Comparison of ENCODE assay signal across 15 cellular contexts in the genomic region with DNA sequence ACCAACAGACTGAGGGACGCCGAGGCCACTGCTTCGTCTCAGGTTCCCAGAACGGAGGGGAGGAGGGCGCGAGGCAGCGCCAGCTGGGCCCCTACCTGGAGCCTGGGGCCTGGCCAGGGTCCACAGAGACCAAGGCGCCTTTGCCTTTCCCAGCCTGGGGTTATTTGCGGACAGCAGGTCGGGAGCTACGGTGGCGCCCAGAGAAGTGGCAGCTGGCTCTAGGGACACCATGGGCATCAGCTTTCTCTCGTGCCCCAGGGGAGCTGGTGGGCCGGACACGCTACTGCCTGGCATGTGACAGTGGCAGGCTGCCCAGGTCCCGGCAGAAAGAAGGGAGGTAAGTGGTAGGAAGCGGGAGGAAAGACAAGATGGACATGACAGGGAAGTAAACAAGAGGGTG. TPM values are rescaled to one million over a fixed set of nuclear protein-coding genes. Genes with fewer than 3 reads are reported as not detected.
A peak's percentile ranks its signal among the peaks of the same experiment; 100 is the strongest.
DNase-seq lines count a peak whose midpoint lies in the region; ATAC-seq and TF ChIP-seq lines count a peak whose summit lies in the region.
"Had no signal": no experiment of that assay in that cellular context is flagged by ENCODE, and none has a peak within 500 bp of the region (broad histone marks: within the 10 kb centered on the region; RNA-seq: fewer than 3 reads in every experiment).

No MANE protein-coding gene starts in this region.

- POLR2A ChIA-PET in RWPE1 (lab: Yijun Ruan, JAX; ENCODE audit: low non-redundant PET), result no interaction called here

- intact Hi-C loops in right cardiac atrium (cut with DNase I), result no loop called here

- no peaks in the 10 kb centered on the region for H3K9me3 ChIP-seq in right cardiac atrium (ENCODE audit: control insufficient read depth, low read length)
- H3K9me3 ChIP-seq: esophagus muscularis mucosa, left lung, sigmoid colon had no signal

- WGBS in right cardiac atrium, result 59% methylated on average over 17 of the region's 17 CpGs

- H3K4me3 ChIP-seq in right cardiac atrium (ENCODE audit: low read length), result no peak overlapping the region
- H3K4me3 ChIP-seq: esophagus muscularis mucosa, left lung, sigmoid colon had no signal

- peaks cover 17% of the 10 kb centered on the region for H3K4me1 ChIP-seq in right cardiac atrium (ENCODE audit: control insufficient read depth, insufficient read depth, low read length)

- no peak for TF ChIP-seq CTCF in RWPE1 (conservative IDR thresholded peaks at IDR 0.05; ENCODE audit: low read depth)

- peak; percentile 52 to 70 for ATAC-seq in right cardiac atrium
- ATAC-seq in HG02870 (IDR thresholded peaks at IDR 0.05; ENCODE audit: unreplicated experiment), result no peak
- ATAC-seq: left lung; naive thymus-derived CD4-positive, alpha-beta T cell had no signal

- CTCF ChIA-PET in RWPE1 (lab: Yijun Ruan, JAX), result no interaction called here

- 0 out of 2 replicates have a peak overlapping the region, but pooled peaks have one; percentile 9 for H3K27ac ChIP-seq in RWPE1
- peak overlapping the region; percentile 43 for H3K27ac ChIP-seq in right cardiac atrium (ENCODE audit: low read length)
- peak overlapping the region; percentile 37 for H3K27ac ChIP-seq in temporal lobe (ENCODE audit: low read depth, low read length)
- H3K27ac ChIP-seq: left lung, sigmoid colon had no signal

- DNase-seq in NCI-H2029 treated with DMSO at 0.1 percent for 48 hours (lab: John Stamatoyannopoulos, UW) (peak; percentile 81), RWPE1 (ENCODE audit: low spot score) (no peak), right cardiac atrium (peak; percentile 65 to 90 (median 85)), AG08395 (ENCODE audit: low spot score) (no peak), AG08396 (ENCODE audit: low spot score) (no peak)
- DNase-seq: CD4-positive, alpha-beta memory T cell; hippocampal formation; NCI-H510A treated with DMSO at 0.1 percent for 48 hours; sigmoid colon; stimulated activated naive CD4-positive, alpha-beta T cell had no signal

- H3K27me3 ChIP-seq in right cardiac atrium (ENCODE audit: control insufficient read depth, insufficient read depth), result no peaks in the 10 kb centered on the region
- H3K27me3 ChIP-seq: esophagus muscularis mucosa, left lung, sigmoid colon had no signal

RNA-seq across cellular contexts. Expression of a gene that starts 19.0 kb away (rescaled TPM):
- 100 to 1,000 TPM; 119 to 131 (median 125) TPM for total RNA-seq in right cardiac atrium
- 94.9 TPM for polyA plus RNA-seq in right cardiac atrium
- 36.9 TPM for total RNA-seq in temporal lobe

RNA-seq across cellular contexts. Expression of a gene that starts 39.6 kb away (rescaled TPM):
- total RNA-seq in right cardiac atrium (under 1 TPM; 0.23 to 0.41 (median 0.30) TPM), temporal lobe (0.49 TPM)
- 0.25 TPM for polyA plus RNA-seq in right cardiac atrium
- total RNA-seq: sigmoid colon had no signal
- polyA plus RNA-seq: CD4-positive, alpha-beta memory T cell; naive thymus-derived CD4-positive, alpha-beta T cell had no signal

RNA-seq across cellular contexts. Expression of a gene that starts 47.9 kb away (rescaled TPM):
- total RNA-seq in right cardiac atrium (not detected), temporal lobe (32.0 TPM)
- 0.11 TPM for polyA plus RNA-seq in right cardiac atrium
- total RNA-seq: CD4-positive, alpha-beta memory T cell; esophagus muscularis mucosa; left lung; naive thymus-derived CD4-positive, alpha-beta T cell had no signal
- polyA plus RNA-seq: CD4-positive, alpha-beta memory T cell; naive thymus-derived CD4-positive, alpha-beta T cell had no signal

Comparison
In these comparisons a context has a peak if more than half of its experiments do, and no peak if none do; other contexts are left out.
1. DNase-seq: peak in NCI-H2029 treated with DMSO at 0.1 percent for 48 hours (single experiment) and right cardiac atrium (3 of 3); none in RWPE1 (single experiment), AG08395 (single experiment) and AG08396 (single experiment).
2. RNA of a gene that starts 47.9 kb away (total RNA-seq): 32.0 TPM in temporal lobe (single experiment); not detected in right cardiac atrium; every median in the first group is over 10 times any median in the second.
3. Peak in every context shown above with its lines, with median percentiles within 50 percentile points of each other: H3K27ac ChIP-seq.